In the genomic region with DNA sequence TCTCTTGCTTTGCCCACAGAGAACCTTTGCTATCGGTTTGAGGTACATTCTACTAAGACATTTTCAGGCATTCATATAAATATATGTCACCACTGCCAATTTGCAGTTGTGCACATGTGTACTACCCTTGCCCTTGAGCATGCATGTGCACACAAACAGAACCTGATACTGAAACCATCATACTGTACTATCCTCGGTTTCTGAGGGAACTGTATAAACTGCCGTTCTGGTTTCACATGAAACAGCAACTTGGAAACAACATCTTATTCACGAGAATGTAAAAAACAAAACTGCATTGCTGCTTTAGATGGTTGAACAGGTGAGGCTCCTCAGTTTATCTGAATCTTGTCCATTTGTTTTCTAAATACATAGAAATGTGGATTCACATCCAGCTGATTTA, we compare ENCODE assay signal across 10 cellular contexts.
DNase-seq lines count a peak whose midpoint lies in the region; ATAC-seq and TF ChIP-seq lines count a peak whose summit lies in the region.
"Had no signal": no experiment of that assay in that cellular context is flagged by ENCODE, and none has a peak within 500 bp of the region (broad histone marks: within the 10 kb centered on the region; RNA-seq: fewer than 3 reads in every experiment).

No MANE protein-coding gene starts in this region.

- H3K4me3 Mint-ChIP-seq in T-helper 2 cell treated with Interferon-gamma antibody and Interleukin-4, amounts not matched to agents 5 μg/mL and 100 μg/mL, for 36 hours, result peak overlapping the region; percentile 45

- H3K27me3 ChIP-seq in psoas muscle (ENCODE audit: insufficient read depth in 3 of 3, low read length in 2 of 3), result peaks cover 0 to 5% (median 0%) of the 10 kb centered on the region in 3 donors
- H3K27me3 ChIP-seq: sigmoid colon had no signal

- H3K4me1 Mint-ChIP-seq in T-helper 2 cell treated with Interferon-gamma antibody and Interleukin-4, amounts not matched to agents 5 μg/mL and 100 μg/mL, for 36 hours (ENCODE audit: low read depth), result peaks cover 37% of the 10 kb centered on the region

- 68 to 76% (median 71%) methylated on average over 4 of the region's 4 CpGs for WGBS in psoas muscle, 3 donors

- no peak overlapping the region for H3K27ac ChIP-seq in psoas muscle
- H3K27ac ChIP-seq: sigmoid colon had no signal

- no peak overlapping the region for H3K4me3 ChIP-seq in psoas muscle
- H3K4me3 ChIP-seq: sigmoid colon had no signal

- peak overlapping the region; percentile 87 for H3K27ac Mint-ChIP-seq in T-helper 2 cell treated with Interferon-gamma antibody and Interleukin-4, amounts not matched to agents 5 μg/mL and 100 μg/mL, for 36 hours

- no peaks in the 10 kb centered on the region for H3K9me3 ChIP-seq in psoas muscle
- H3K9me3 ChIP-seq: sigmoid colon had no signal

- H3K36me3 ChIP-seq in psoas muscle (ENCODE audit: insufficient read depth in 1 of 2, low read depth in 1 of 2), result no peaks in the 10 kb centered on the region
- H3K36me3 ChIP-seq: sigmoid colon had no signal

- DNase-seq in T-helper 2 cell treated with Interferon-gamma antibody and Interleukin-4, amounts not matched to agents 5 μg/mL and 100 μg/mL, for 36 hours (ENCODE audit: low spot score), result peak; percentile 36
- DNase-seq in NCI-H748 treated with DMSO at 0.1 percent for 48 hours (lab: John Stamatoyannopoulos, UW) (no peak), RKO (ENCODE audit: low spot score) (no peak), psoas muscle (no peak)
- DNase-seq: activated T-cell treated with anti-CD3 and anti-CD28 coated beads, Interleukin-2, amount 50 U/mL, for 48 hours; SIG-M5; sigmoid colon had no signal

- no peaks in the 10 kb centered on the region for H3K27me3 Mint-ChIP-seq in T-helper 2 cell treated with Interferon-gamma antibody and Interleukin-4, amounts not matched to agents 5 μg/mL and 100 μg/mL, for 36 hours (ENCODE audit: low read depth)

- intact Hi-C loops in psoas muscle (cut with DNase I), result no loop called here

- peaks cover 4% of the 10 kb centered on the region for H3K9me3 Mint-ChIP-seq in T-helper 2 cell treated with Interferon-gamma antibody and Interleukin-4, amounts not matched to agents 5 μg/mL and 100 μg/mL, for 36 hours

- ATAC-seq in GM18511 (IDR thresholded peaks at IDR 0.05; ENCODE audit: unreplicated experiment), result peak; percentile 68
- ATAC-seq in GM19438 (IDR thresholded peaks at IDR 0.05; ENCODE audit: low read depth, unreplicated experiment), result peak; percentile 65
- ATAC-seq in HG03039 (IDR thresholded peaks at IDR 0.05; ENCODE audit: unreplicated experiment), result peak; percentile 72
- no peak for ATAC-seq in psoas muscle

- no peak for TF ChIP-seq CTCF in psoas muscle (IDR thresholded peaks at IDR 0.05)

- H3K36me3 Mint-ChIP-seq in T-helper 2 cell treated with Interferon-gamma antibody and Interleukin-4, amounts not matched to agents 5 μg/mL and 100 μg/mL, for 36 hours (ENCODE audit: low read depth), result peaks cover 6% of the 10 kb centered on the region

- no peaks in the 10 kb centered on the region for H3K4me1 ChIP-seq in psoas muscle
- H3K4me1 ChIP-seq: sigmoid colon had no signal

Comparison
In these comparisons a context has a peak if more than half of its experiments do, and no peak if none do; other contexts are left out.
1. ATAC-seq: peak in GM18511 (single experiment), GM19438 (single experiment) and HG03039 (single experiment); none in psoas muscle (0 of 4).